Comparison of ENCODE assay signal across 10 cellular contexts in the genomic region with DNA sequence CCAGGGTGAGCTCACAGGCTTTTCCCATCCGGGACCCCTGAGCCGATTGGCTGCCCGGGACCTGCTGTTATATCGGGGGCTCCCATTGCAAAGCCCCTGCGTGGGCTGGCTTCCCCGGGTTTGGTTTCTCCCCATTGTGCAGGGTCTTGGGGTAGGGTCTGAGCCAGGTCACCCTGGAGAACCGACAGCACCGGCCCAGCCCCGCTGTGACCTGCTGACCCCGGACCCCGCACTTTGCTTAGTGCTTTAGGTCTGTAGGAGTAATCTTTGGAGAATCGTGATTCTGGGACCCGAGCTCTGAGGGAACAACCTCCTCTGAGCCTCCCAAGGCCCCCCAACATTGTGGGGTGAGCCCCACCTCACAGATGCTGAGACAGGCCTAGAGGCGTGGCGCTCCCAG.
"Had no signal": no experiment of that assay in that cellular context is flagged by ENCODE, and none has a peak within 500 bp of the region (broad histone marks: within the 10 kb centered on the region; RNA-seq: fewer than 3 reads in every experiment).

No MANE protein-coding gene starts in this region.

- H3K27ac ChIP-seq: GM23248 had no signal

- H3K36me3 ChIP-seq: HAP-1 had no signal

- FAIRE-seq: H54 had no signal

- H3K9me3 ChIP-seq: HAP-1 had no signal

- H3K9ac ChIP-seq: GM23248 had no signal

- H3K4me1 ChIP-seq: HAP-1 had no signal

- ATAC-seq: GM23338, HCT116 had no signal

- DNase-seq: GM23248, GOT3, H7, H9, HCEC 1CT, HFFc6 had no signal

- H2AFZ ChIP-seq: GM23248, GM23338 had no signal

- H3K4me2 ChIP-seq: GM23338 had no signal

- H3K4me3 ChIP-seq: GM23248, GM23338, HAP-1 had no signal
